22 cellular contexts compared by ENCODE assay signal in genomic region chr14:63249112-63249511, GRCh38. TPM values are rescaled to one million over a fixed set of nuclear protein-coding genes. Genes with fewer than 3 reads are reported as not detected.
DNase-seq lines count a peak whose midpoint lies in the region; ATAC-seq, FAIRE-seq and TF ChIP-seq lines count a peak whose summit lies in the region.
"Had no signal": no experiment of that assay in that cellular context is flagged by ENCODE, and none has a peak within 500 bp of the region (broad histone marks: within the 10 kb centered on the region; RNA-seq: fewer than 3 reads in every experiment).

No MANE protein-coding gene starts in this region.

- H3K4me3 ChIP-seq in GM23248 (no peak overlapping the region), astrocyte of the spinal cord (ENCODE audit: low read depth, low read length) (no peak overlapping the region), heart right ventricle (no peak overlapping the region)
- H3K4me3 ChIP-seq: neural progenitor cell had no signal

- ATAC-seq in heart right ventricle, result peak; percentile 42 to 90 (median 77)
- no peak for ATAC-seq in HG03196 (IDR thresholded peaks at IDR 0.05; ENCODE audit: unreplicated experiment)
- ATAC-seq: Panc1; stimulated activated naive CD8-positive, alpha-beta T cell treated with anti-CD3 and anti-CD28 coated beads, Interleukin-15, amount 100 ng/mL, for 72 hours had no signal

- no peak overlapping the region for H2AFZ ChIP-seq in GM23248
- H2AFZ ChIP-seq: neural progenitor cell had no signal

- in situ Hi-C loops in GM23248 (cut with MboI) (no loop called here), astrocyte of the spinal cord (cut with HindIII; ENCODE audit: low sequenced_read_pairs) (no loop called here)

- no peaks in the 10 kb centered on the region for H3K9me3 ChIP-seq in GM23248 (ENCODE audit: low read depth)
- peaks cover 0 to 6% (median 0%) of the 10 kb centered on the region in 11 donors for H3K9me3 ChIP-seq in heart right ventricle

- DNase-seq in GM23248 (peak; percentile 26), astrocyte of the spinal cord (ENCODE audit: low read depth, low spot score) (peak; percentile 41), heart right ventricle (peak in 1 of 2 donors; percentile 16), stromal cell of bone marrow (ENCODE audit: low read depth) (peak; percentile 31), NCI-H2196 treated with DMSO at 0.1 percent for 48 hours (lab: John Stamatoyannopoulos, UW; ENCODE audit: unreplicated experiment) (no peak), GM12891 (ENCODE audit: insufficient read length, low spot score) (no peak)
- DNase-seq: activated CD4-positive, alpha-beta T cell treated with anti-CD3 and anti-CD28 coated beads, Interleukin-2, amount 10 ng/mL, durations not matched to agents 24 days and 14 days; activated CD8-positive, alpha-beta memory T cell treated with anti-CD3 and anti-CD28 coated beads, Interleukin-2, amount 50 U/mL, for 4 hours; activated effector memory CD4-positive, alpha-beta T cell treated with anti-CD3 and anti-CD28 coated beads, Interleukin-2, amount 50 U/mL, for 16 hours; amygdala; COR-L47; hippocampal formation; mesendoderm; MV-4-11; NCI-H2081; NCI-H82; stimulated activated CD4-positive, alpha-beta T cell treated with anti-CD3 and anti-CD28 coated beads, Interleukin-1b, Interleukin-23, amount 100 ng/mL, for 48 hours; stimulated activated naive CD8-positive, alpha-beta T cell treated with anti-CD3 and anti-CD28 coated beads, Interleukin-15, amount 100 ng/mL, for 72 hours had no signal

- FAIRE-seq in GM12891 (lab: Jason Lieb, UNC), result no peak

- TF ChIP-seq POLR2A in GM12891 (IDR thresholded peaks at IDR 0.05; ENCODE audit: low read depth, low read length), result no peak

- no peaks in the 10 kb centered on the region for H4K20me1 ChIP-seq in GM23248 (ENCODE audit: insufficient read depth)

- H3K27me3 ChIP-seq in GM23248 (replicated peaks; ENCODE audit: insufficient read depth) (no peaks in the 10 kb centered on the region), heart right ventricle (no peaks in the 10 kb centered on the region)
- H3K27me3 ChIP-seq: neural progenitor cell had no signal

- H3K9ac ChIP-seq in GM23248, result no peak overlapping the region
- H3K9ac ChIP-seq: neural progenitor cell had no signal

- intact Hi-C loops in heart right ventricle (cut with DNase I), result no loop called here

- H3K79me2 ChIP-seq in GM23248 (ENCODE audit: insufficient read depth), result no peaks in the 10 kb centered on the region

- no peaks in the 10 kb centered on the region for H3F3A ChIP-seq in GM23248 (ENCODE audit: insufficient read depth)

- WGBS in GM23248 (ENCODE audit: low coverage in 1 of 2, low lambda C conversion rate in 2 of 2, missing lambda C conversion rate in 2 of 2), 2 experiments, result 0 to 5% methylated on average over 2 of the region's 2 CpGs
- WGBS in heart right ventricle, 2 donors, result 50 to 71% methylated on average over 2 of the region's 2 CpGs

- TF ChIP-seq CTCF in astrocyte of the spinal cord (IDR thresholded peaks at IDR 0.05; ENCODE audit: low read depth, low read length) (no peak), heart right ventricle (IDR thresholded peaks at IDR 0.05) (no peak)

- H3K36me3 ChIP-seq in GM23248 (ENCODE audit: low read depth), result no peaks in the 10 kb centered on the region
- peaks cover 0 to 27% (median 0%) of the 10 kb centered on the region in 9 donors for H3K36me3 ChIP-seq in heart right ventricle
- H3K36me3 ChIP-seq: neural progenitor cell had no signal

- H3K4me1 ChIP-seq in GM23248 (ENCODE audit: insufficient read depth) (peaks cover 13% of the 10 kb centered on the region; the same call in 1 of the 2 replicates), heart right ventricle (peaks cover 0 to 47% (median 13%) of the 10 kb centered on the region in 9 donors)
- H3K4me1 ChIP-seq: neural progenitor cell had no signal

- H3K9me2 ChIP-seq in GM23248 (ENCODE audit: insufficient read depth), result no peaks in the 10 kb centered on the region

- H3K4me2 ChIP-seq in GM23248 (ENCODE audit: unreplicated experiment), result no peak overlapping the region
- H3K4me2 ChIP-seq: neural progenitor cell had no signal

- H3K27ac ChIP-seq in GM23248, result no peak overlapping the region; the same call in 1 of the 2 replicates
- peak overlapping the region in 4 of 10 donors; percentile 7 to 46 (median 32) for H3K27ac ChIP-seq in heart right ventricle
- H3K27ac ChIP-seq: neural progenitor cell had no signal

TF ChIP-seq in GM12891, 5 proteins besides CTCF, POLR2A, EP300 and RAD21:
- TF ChIP-seq SPI1 (IDR thresholded peaks at IDR 0.05; ENCODE audit: low read depth, low read length) (no peak), TAF1 (IDR thresholded peaks at IDR 0.05; ENCODE audit: low read depth, low read length) (no peak), POU2F2 (IDR thresholded peaks at IDR 0.05; ENCODE audit: low read depth, low read length) (no peak), PAX5 (IDR thresholded peaks at IDR 0.05; ENCODE audit: insufficient read depth, low read length, severe bottlenecking) (no peak), POLR2AphosphoS5 (IDR thresholded peaks at IDR 0.05; ENCODE audit: low read depth, low read length) (no peak)

RNA-seq across cellular contexts. Expression of gene RHOJ, which starts 44.9 kb away (rescaled TPM):
- 1.2 and 1.6 TPM in 2 replicates for total RNA-seq in GM23248 (2014; rRNA removed; shearing (Covaris generic))
- 2.2 and 3.0 TPM in 2 replicates for polyA plus RNA-seq in GM23248 (2016; fragmentation: Nextera tagmentation; extraction: Ambion mirVana)
- 10 to 100 TPM in 8 of 10 donors, 1 to 10 TPM in 2; 7.5 to 19.0 (median 11.5) TPM for total RNA-seq in heart right ventricle
- polyA plus RNA-seq in heart right ventricle, result 10 to 100 TPM; 12.9 to 19.8 TPM
- polyA plus RNA-seq in GM12891 (2012; ENCODE audit: low read depth, missing spikeins), result not detected
- total RNA-seq: activated CD4-positive, alpha-beta T cell treated with anti-CD3 and anti-CD28 coated beads, Interleukin-2, amount 10 ng/mL, durations not matched to agents 24 days and 14 days had no signal
- polyA plus RNA-seq: IgD-negative memory B cell had no signal

Comparison
In these comparisons a context has a peak if more than half of its experiments do, and no peak if none do; other contexts are left out.
1. DNase-seq: peak in GM23248 (single experiment), astrocyte of the spinal cord (single experiment) and stromal cell of bone marrow (single experiment); none in NCI-H2196 treated with DMSO at 0.1 percent for 48 hours (single experiment) and GM12891 (single experiment).